In the genomic region with DNA sequence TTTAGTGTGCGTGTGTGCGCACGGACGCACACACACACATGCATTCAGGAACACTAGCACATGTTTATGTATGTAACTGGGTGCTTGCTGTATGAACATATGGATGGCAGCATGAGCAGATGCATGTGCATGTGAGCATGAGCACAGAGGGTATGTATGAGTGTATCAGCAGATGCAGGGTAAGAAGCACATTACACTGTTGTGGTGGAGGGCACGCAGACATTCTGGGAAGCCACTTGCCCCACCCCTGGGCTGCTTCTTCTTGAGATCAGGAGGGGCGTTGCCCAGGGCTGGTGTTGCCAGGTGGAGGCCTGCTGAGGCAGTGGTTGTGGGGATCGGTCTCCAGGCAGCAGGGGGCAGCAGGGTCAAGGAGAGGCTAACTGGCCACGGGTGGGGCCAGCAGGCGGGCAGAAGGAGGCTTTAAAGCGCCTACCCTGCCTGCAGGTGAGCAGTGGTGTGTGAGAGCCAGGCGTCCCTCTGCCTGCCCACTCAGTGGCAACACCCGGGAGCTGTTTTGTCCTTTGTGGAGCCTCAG, we compare ENCODE assay signal across 10 cellular contexts. TPM values are rescaled to one million over a fixed set of nuclear protein-coding genes. Genes with fewer than 3 reads are reported as not detected.
DNase-seq lines count a peak whose midpoint lies in the region; ATAC-seq and TF ChIP-seq lines count a peak whose summit lies in the region.
"Had no signal": no experiment of that assay in that cellular context is flagged by ENCODE, and none has a peak within 500 bp of the region (broad histone marks: within the 10 kb centered on the region; RNA-seq: fewer than 3 reads in every experiment).

No MANE protein-coding gene starts in this region.

- POLR2A ChIA-PET in activated CD8-positive, alpha-beta T cell treated with anti-CD3 and anti-CD28 coated beads for 36 hours (lab: Charles Lee), result no interaction called here
- POLR2A ChIA-PET in activated CD8-positive, alpha-beta T cell treated with anti-CD3 and anti-CD28 coated beads, Interleukin-2, amount 10 ng/mL, durations not matched to agents 7 days and 5 days (lab: Charles Lee), result no interaction called here

- intact Hi-C loops in activated CD8-positive, alpha-beta T cell treated with anti-CD3 and anti-CD28 coated beads for 36 hours (cut with micrococcal nuclease), result no loop called here
- intact Hi-C loops in stomach (cut with DNase I; ENCODE audit: low total_unique reads), result no loop called here

- H3K36me3 ChIP-seq in stomach, result peaks cover 0 to 4% (median 0%) of the 10 kb centered on the region in 4 donors

- peak overlapping the region; percentile 85 to 90 (median 88) for H3K27ac ChIP-seq in stomach

- H3K9me3 ChIP-seq in stomach, result no peaks in the 10 kb centered on the region

- no peak for TF ChIP-seq EP300 in stomach (IDR thresholded peaks at IDR 0.05)

- TF ChIP-seq CTCF in activated CD8-positive, alpha-beta T cell treated with anti-CD3 and anti-CD28 coated beads for 36 hours (IDR thresholded peaks at IDR 0.05), result no peak
- TF ChIP-seq CTCF in epithelial cell of proximal tubule (conservative IDR thresholded peaks at IDR 0.05; ENCODE audit: low read depth, low read length) (peak; percentile 60), stomach (IDR thresholded peaks at IDR 0.05) (peak in 3 of 7 experiments; percentile 29 to 80 (median 30)), mesothelial cell of epicardium (IDR thresholded peaks at IDR 0.05; ENCODE audit: unreplicated experiment) (no peak)

- 27 to 65% (median 35%) methylated on average over 7 to 12 of the region's 12 CpGs for WGBS in stomach, 5 donors

- no peak overlapping the region for H3K27ac Mint-ChIP-seq in activated CD8-positive, alpha-beta T cell treated with anti-CD3 and anti-CD28 coated beads for 36 hours
- H3K27ac Mint-ChIP-seq in activated CD8-positive, alpha-beta T cell treated with anti-CD3 and anti-CD28 coated beads, Interleukin-2, amount 10 ng/mL, durations not matched to agents 7 days and 5 days, result no peak overlapping the region
- no peak overlapping the region for H3K27ac Mint-ChIP-seq in mesothelial cell of epicardium
- H3K27ac Mint-ChIP-seq: activated B cell treated with CpG ODN at 0.5 μM for 24 hours had no signal

- H3K4me3 ChIP-seq in epithelial cell of proximal tubule (ENCODE audit: low read depth, low read length) (peak overlapping the region; percentile 51), stomach (peak overlapping the region; percentile 21 to 39 (median 31))
- H3K4me3 ChIP-seq: skin epidermis had no signal

- DNase-seq in activated CD8-positive, alpha-beta T cell treated with anti-CD3 and anti-CD28 coated beads for 36 hours, result peak; percentile 46
- no peak for DNase-seq in activated CD8-positive, alpha-beta T cell treated with anti-CD3 and anti-CD28 coated beads, Interleukin-2, amount 10 ng/mL, durations not matched to agents 7 days and 5 days
- DNase-seq in NCI-H69 (lab: John Stamatoyannopoulos, UW) (peak; percentile 90), epithelial cell of proximal tubule (ENCODE audit: low read depth) (no peak), stomach (peak; percentile 86), putamen (ENCODE audit: low spot score) (no peak), mesothelial cell of epicardium (ENCODE audit: low spot score in 2 of 2, unreplicated experiment in 2 of 2) (no peak)

- H3K4me1 Mint-ChIP-seq in activated CD8-positive, alpha-beta T cell treated with anti-CD3 and anti-CD28 coated beads for 36 hours (ENCODE audit: low read depth), result peaks cover 15% of the 10 kb centered on the region
- peaks cover 17% of the 10 kb centered on the region for H3K4me1 Mint-ChIP-seq in activated CD8-positive, alpha-beta T cell treated with anti-CD3 and anti-CD28 coated beads, Interleukin-2, amount 10 ng/mL, durations not matched to agents 7 days and 5 days (ENCODE audit: low read depth)
- peaks cover 21% of the 10 kb centered on the region for H3K4me1 Mint-ChIP-seq in mesothelial cell of epicardium

- no peaks in the 10 kb centered on the region for H3K27me3 ChIP-seq in stomach

- CTCF ChIA-PET in activated CD8-positive, alpha-beta T cell treated with anti-CD3 and anti-CD28 coated beads for 36 hours (lab: Charles Lee), result interaction anchor here (0.7 to 8.9 kb wide), 13 partner anchors 10 to 143 kb away, joined by 3 to 55 read pairs (median 4); a partner anchor contains a TSS
- CTCF ChIA-PET in activated CD8-positive, alpha-beta T cell treated with anti-CD3 and anti-CD28 coated beads, Interleukin-2, amount 10 ng/mL, durations not matched to agents 7 days and 5 days (lab: Charles Lee), result interaction anchor here (0.6 to 6.5 kb wide), 6 partner anchors 13 to 332 kb away, joined by 3 to 80 read pairs (median 4); no protein-coding TSS in a partner anchor

- TF ChIP-seq POLR2A in stomach (IDR thresholded peaks at IDR 0.05), result no peak

- ATAC-seq in activated CD8-positive, alpha-beta T cell treated with anti-CD3 and anti-CD28 coated beads for 36 hours, result no peak
- no peak for ATAC-seq in activated CD8-positive, alpha-beta T cell treated with anti-CD3 and anti-CD28 coated beads, Interleukin-2, amount 10 ng/mL, durations not matched to agents 7 days and 5 days
- ATAC-seq in HG03342 (IDR thresholded peaks at IDR 0.05; ENCODE audit: unreplicated experiment), result no peak

- no peaks in the 10 kb centered on the region for H3K27me3 Mint-ChIP-seq in activated CD8-positive, alpha-beta T cell treated with anti-CD3 and anti-CD28 coated beads for 36 hours
- peaks cover 2% of the 10 kb centered on the region for H3K27me3 Mint-ChIP-seq in activated CD8-positive, alpha-beta T cell treated with anti-CD3 and anti-CD28 coated beads, Interleukin-2, amount 10 ng/mL, durations not matched to agents 7 days and 5 days (ENCODE audit: low read depth)
- no peaks in the 10 kb centered on the region for H3K27me3 Mint-ChIP-seq in mesothelial cell of epicardium (ENCODE audit: low read depth)
- H3K27me3 Mint-ChIP-seq: activated B cell treated with CpG ODN at 0.5 μM for 24 hours had no signal

- no peak overlapping the region for H3K4me3 Mint-ChIP-seq in activated CD8-positive, alpha-beta T cell treated with anti-CD3 and anti-CD28 coated beads for 36 hours
- H3K4me3 Mint-ChIP-seq in activated CD8-positive, alpha-beta T cell treated with anti-CD3 and anti-CD28 coated beads, Interleukin-2, amount 10 ng/mL, durations not matched to agents 7 days and 5 days, result no peak overlapping the region
- H3K4me3 Mint-ChIP-seq in mesothelial cell of epicardium, result no peak overlapping the region
- H3K4me3 Mint-ChIP-seq: activated B cell treated with CpG ODN at 0.5 μM for 24 hours had no signal

- no peaks in the 10 kb centered on the region for H3K9me3 Mint-ChIP-seq in activated CD8-positive, alpha-beta T cell treated with anti-CD3 and anti-CD28 coated beads for 36 hours
- H3K9me3 Mint-ChIP-seq in activated CD8-positive, alpha-beta T cell treated with anti-CD3 and anti-CD28 coated beads, Interleukin-2, amount 10 ng/mL, durations not matched to agents 7 days and 5 days (ENCODE audit: insufficient read depth), result no peaks in the 10 kb centered on the region
- H3K9me3 Mint-ChIP-seq in mesothelial cell of epicardium, result no peaks in the 10 kb centered on the region
- H3K9me3 Mint-ChIP-seq: activated B cell treated with CpG ODN at 0.5 μM for 24 hours had no signal

- no peaks in the 10 kb centered on the region for H3K36me3 Mint-ChIP-seq in activated CD8-positive, alpha-beta T cell treated with anti-CD3 and anti-CD28 coated beads for 36 hours (ENCODE audit: low read depth)
- H3K36me3 Mint-ChIP-seq in activated CD8-positive, alpha-beta T cell treated with anti-CD3 and anti-CD28 coated beads, Interleukin-2, amount 10 ng/mL, durations not matched to agents 7 days and 5 days (ENCODE audit: low read depth), result no peaks in the 10 kb centered on the region
- no peaks in the 10 kb centered on the region for H3K36me3 Mint-ChIP-seq in mesothelial cell of epicardium

- H3K4me1 ChIP-seq in stomach, result peaks cover 25 to 60% (median 45%) of the 10 kb centered on the region in 4 donors

RNA-seq across cellular contexts. Expression of a gene that starts 3.9 kb away (rescaled TPM):
- total RNA-seq in activated CD8-positive, alpha-beta T cell treated with anti-CD3 and anti-CD28 coated beads for 36 hours, result not detected
- total RNA-seq in activated CD8-positive, alpha-beta T cell treated with anti-CD3 and anti-CD28 coated beads, Interleukin-2, amount 10 ng/mL, durations not matched to agents 7 days and 5 days, result not detected
- total RNA-seq in epithelial cell of proximal tubule (not detected in 2 replicates), stomach (not detected), mesothelial cell of epicardium (not detected in 3 replicates)
- polyA plus RNA-seq in stomach, result not detected
- total RNA-seq: activated B cell treated with CpG ODN at 0.5 μM for 24 hours had no signal

RNA-seq across cellular contexts. Expression of a gene that starts 5.3 kb away (rescaled TPM):
- total RNA-seq in activated CD8-positive, alpha-beta T cell treated with anti-CD3 and anti-CD28 coated beads for 36 hours, result not detected
- total RNA-seq in activated CD8-positive, alpha-beta T cell treated with anti-CD3 and anti-CD28 coated beads, Interleukin-2, amount 10 ng/mL, durations not matched to agents 7 days and 5 days, result not detected
- total RNA-seq in epithelial cell of proximal tubule (71.6 and 117 TPM in 2 replicates), stomach (100 to 1,000 TPM in 2 of 5 donors, 10 to 100 TPM in 3; 52.1 to 154 (median 79.9) TPM), mesothelial cell of epicardium (0.51 to 0.63 TPM (median 0.52 TPM) in 3 replicates)
- polyA plus RNA-seq in stomach, result 100 to 1,000 TPM in 1 of 3 donors, 10 to 100 TPM in 2; 35.9 to 131 (median 38.5) TPM
- total RNA-seq: activated B cell treated with CpG ODN at 0.5 μM for 24 hours had no signal

RNA-seq across cellular contexts. Expression of a gene that starts 18.1 kb away (rescaled TPM):
- total RNA-seq in activated CD8-positive, alpha-beta T cell treated with anti-CD3 and anti-CD28 coated beads for 36 hours, result 10 to 100 TPM; 25.4 to 28.1 TPM
- 10 to 100 TPM; 25.2 to 28.4 TPM for total RNA-seq in activated CD8-positive, alpha-beta T cell treated with anti-CD3 and anti-CD28 coated beads, Interleukin-2, amount 10 ng/mL, durations not matched to agents 7 days and 5 days
- 53.2 and 81.7 TPM in 2 replicates for total RNA-seq in epithelial cell of proximal tubule
- 10 to 100 TPM in 4 of 5 donors, 1 to 10 TPM in 1; 2.9 to 47.3 (median 30.9) TPM for total RNA-seq in stomach
- 10 to 100 TPM; 32.1 to 41.5 (median 40.3) TPM for polyA plus RNA-seq in stomach
- 87.1 to 95.6 TPM (median 91.6 TPM) in 3 replicates for total RNA-seq in mesothelial cell of epicardium

RNA-seq across cellular contexts. Expression of a gene that starts 23.0 kb away (rescaled TPM):
- total RNA-seq in activated CD8-positive, alpha-beta T cell treated with anti-CD3 and anti-CD28 coated beads for 36 hours, result under 1 TPM in 1 of 2 experiments, not detected in 1; 0.18 TPM
- total RNA-seq in activated CD8-positive, alpha-beta T cell treated with anti-CD3 and anti-CD28 coated beads, Interleukin-2, amount 10 ng/mL, durations not matched to agents 7 days and 5 days, result not detected
- total RNA-seq in epithelial cell of proximal tubule (2.9 and 3.9 TPM in 2 replicates), stomach (10 to 100 TPM in 1 of 5 donors, 1 to 10 TPM in 3, not detected in 1; 1.2 to 30.8 (median 6.0) TPM), mesothelial cell of epicardium (2.1 to 2.8 TPM (median 2.6 TPM) in 3 replicates)
- 1 to 10 TPM; 2.9 to 4.4 (median 3.4) TPM for polyA plus RNA-seq in stomach
- total RNA-seq: activated B cell treated with CpG ODN at 0.5 μM for 24 hours had no signal

RNA-seq across cellular contexts. Expression of a gene that starts 47.7 kb away (rescaled TPM):
- 1 to 10 TPM; 1.3 to 1.4 TPM for total RNA-seq in activated CD8-positive, alpha-beta T cell treated with anti-CD3 and anti-CD28 coated beads for 36 hours
- total RNA-seq in activated CD8-positive, alpha-beta T cell treated with anti-CD3 and anti-CD28 coated beads, Interleukin-2, amount 10 ng/mL, durations not matched to agents 7 days and 5 days, result 1 to 10 TPM; 4.8 to 5.4 TPM
- 3.3 and 6.1 TPM in 2 replicates for total RNA-seq in epithelial cell of proximal tubule
- 10 to 100 TPM; 10.4 to 33.8 (median 15.2) TPM for total RNA-seq in stomach
- polyA plus RNA-seq in stomach, result 1 to 10 TPM; 3.4 to 4.9 (median 3.7) TPM
- total RNA-seq in mesothelial cell of epicardium, result 36.2 to 41.3 TPM (median 39.0 TPM) in 3 replicates

Comparison
In these comparisons a context has a peak if more than half of its experiments do, and no peak if none do; other contexts are left out.
1. DNase-seq: peak in activated CD8-positive, alpha-beta T cell treated with anti-CD3 and anti-CD28 coated beads for 36 hours (single experiment), NCI-H69 (single experiment) and stomach (single experiment); none in activated CD8-positive, alpha-beta T cell treated with anti-CD3 and anti-CD28 coated beads, Interleukin-2, amount 10 ng/mL, durations not matched to agents 7 days and 5 days (single experiment), epithelial cell of proximal tubule (single experiment), putamen (single experiment) and mesothelial cell of epicardium (0 of 2).
2. RNA of a gene that starts 5.3 kb away (total RNA-seq): 71.6 to 117 TPM in epithelial cell of proximal tubule and 52.1 to 154 TPM in stomach; 0.51 to 0.63 TPM in mesothelial cell of epicardium, not detected in activated CD8-positive, alpha-beta T cell treated with anti-CD3 and anti-CD28 coated beads for 36 hours and not detected in activated CD8-positive, alpha-beta T cell treated with anti-CD3 and anti-CD28 coated beads, Interleukin-2, amount 10 ng/mL, durations not matched to agents 7 days and 5 days; every median in the first group is over 10 times any median in the second.